In the genomic region with DNA sequence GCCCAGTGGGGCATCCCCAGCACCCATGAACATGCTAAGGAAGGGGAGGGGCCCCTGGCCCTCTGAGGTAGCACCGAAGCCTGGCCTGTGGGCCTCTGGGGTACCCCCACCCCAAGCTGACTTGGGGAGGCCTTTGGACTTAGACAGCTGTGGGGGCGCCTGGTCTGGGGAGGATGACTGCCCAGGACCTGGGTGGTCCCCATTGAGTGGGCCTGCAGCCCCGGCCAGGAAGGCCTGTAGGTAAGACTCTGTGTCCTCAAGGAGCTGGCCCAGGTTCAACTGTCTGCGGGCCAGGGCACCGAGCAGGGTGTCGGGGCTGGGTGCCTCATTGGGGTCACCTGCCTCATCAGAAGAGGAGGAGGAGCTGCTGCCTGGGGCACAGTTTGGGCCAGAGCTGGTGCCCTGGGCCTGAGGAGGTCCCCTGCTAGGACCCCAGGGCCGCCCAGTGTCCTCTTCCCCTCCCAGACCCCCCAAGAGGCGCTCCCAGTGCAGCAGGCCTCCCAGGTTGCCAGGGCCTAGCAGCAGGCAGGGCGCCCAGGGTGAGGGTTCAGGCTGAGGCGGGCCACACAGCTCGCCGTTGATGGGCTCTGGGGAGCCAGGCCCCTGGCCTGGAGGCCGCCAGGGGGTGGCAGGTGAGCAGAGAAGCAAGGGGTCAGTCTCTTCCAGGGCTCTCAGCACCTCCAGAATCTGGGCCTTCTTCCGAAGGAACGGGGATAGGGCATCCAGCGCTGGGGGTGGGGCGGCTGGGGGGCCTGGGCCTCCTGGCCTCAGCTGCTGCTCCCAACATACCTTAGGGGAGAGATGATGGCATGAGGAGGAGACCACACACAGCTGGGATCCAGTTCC, we compare ENCODE assay signal across 18 cellular contexts. TPM values are rescaled to one million over a fixed set of nuclear protein-coding genes. Genes with fewer than 3 reads are reported as not detected.
DNase-seq lines count a peak whose midpoint lies in the region; ATAC-seq and TF ChIP-seq lines count a peak whose summit lies in the region.
"Had no signal": no experiment of that assay in that cellular context is flagged by ENCODE, and none has a peak within 500 bp of the region (broad histone marks: within the 10 kb centered on the region; RNA-seq: fewer than 3 reads in every experiment).

No MANE protein-coding gene starts in this region.

- H3K4me3 Mint-ChIP-seq in mesothelial cell of epicardium: no peak overlapping the region

- no peaks in the 10 kb centered on the region for H3K27me3 ChIP-seq in SJCRH30
- H3K27me3 ChIP-seq in spleen (replicated peaks in 1 of 7): no peaks in the 10 kb centered on the region
- H3K27me3 ChIP-seq in Karpas-422 (ENCODE audit: low read length): no peaks in the 10 kb centered on the region
- H3K27me3 ChIP-seq: BLaER1 treated with 17β-estradiol and CSF1 and Interleukin-3, amounts not matched to agents 10 nM and 100 nM had no signal

- TF ChIP-seq CTCF in GM10248 (IDR thresholded peaks at IDR 0.05; ENCODE audit: control extremely low read depth, extremely low read depth, low read depth, missing control alignments) (no peak), spleen (IDR thresholded peaks at IDR 0.05 in 8 of 11, conservative IDR thresholded peaks at IDR 0.05 in 3 of 11) (no peak), mesothelial cell of epicardium (IDR thresholded peaks at IDR 0.05; ENCODE audit: unreplicated experiment) (no peak)

- peaks cover 10% of the 10 kb centered on the region for H3K36me3 Mint-ChIP-seq in mesothelial cell of epicardium

- ATAC-seq in GM21360 (IDR thresholded peaks at IDR 0.05; ENCODE audit: unreplicated experiment): no peak

- H3K27ac Mint-ChIP-seq in mesothelial cell of epicardium: no peak overlapping the region

- CTCF ChIA-PET in GM10248 (lab: Yijun Ruan, JAX): interaction anchor here (0.8 to 6.0 kb wide), 7 partner anchors 8 to 44 kb away, joined by 3 to 34 read pairs (median 5); no protein-coding TSS in a partner anchor

- H3K9me3 Mint-ChIP-seq in mesothelial cell of epicardium: no peaks in the 10 kb centered on the region

- H3K27me3 Mint-ChIP-seq in mesothelial cell of epicardium (ENCODE audit: low read depth): no peaks in the 10 kb centered on the region

- POLR2A ChIA-PET in GM10248 (lab: Yijun Ruan, JAX): no interaction called here

- no peak overlapping the region for H3K9ac ChIP-seq in Karpas-422 (ENCODE audit: low read length)
- H3K9ac ChIP-seq: BLaER1 treated with 17β-estradiol and CSF1 and Interleukin-3, amounts not matched to agents 10 nM and 100 nM; GM23248 had no signal

- H3K4me1 Mint-ChIP-seq in mesothelial cell of epicardium: no peaks in the 10 kb centered on the region

- peak; percentile 17 for DNase-seq in GM10248 (ENCODE audit: extremely low spot score)
- peak; percentile 89 to 92 for DNase-seq in SJCRH30
- DNase-seq in mesenteric fat pad (ENCODE audit: low spot score): peak; percentile 69
- peak; percentile 69 for DNase-seq in spleen
- no peak for DNase-seq in mesothelial cell of epicardium (ENCODE audit: low spot score in 2 of 2, unreplicated experiment in 2 of 2)
- no peak for DNase-seq in Karpas-422
- DNase-seq: DMS79 treated with DMSO at 0.1 percent for 48 hours; GM23248; HCEC 1CT; NCI-H1105 treated with DMSO at 0.1 percent for 48 hours; NCI-H187; NCI-H2107; NCI-H510A; NCI-H748 treated with DMSO at 0.1 percent for 48 hours; NK-92 treated with Interleukin-12 subunit alpha and Interleukin-12 subunit beta, amount 100 ng/mL, for 24 hours; SHP77 treated with DMSO at 0.1 percent for 48 hours had no signal

- no peak overlapping the region for H3K4me2 ChIP-seq in Karpas-422 (ENCODE audit: low read depth, low read length, poor library complexity, severe bottlenecking)
- H3K4me2 ChIP-seq: BLaER1 treated with 17β-estradiol and CSF1 and Interleukin-3, amounts not matched to agents 10 nM and 100 nM had no signal

- H3K9me2 ChIP-seq in Karpas-422 (replicated peaks; ENCODE audit: insufficient read depth, low read length): no peaks in the 10 kb centered on the region

- TF ChIP-seq POLR2A in spleen (IDR thresholded peaks at IDR 0.05): no peak

- 92 to 96% (median 93%) methylated on average over 5 to 17 of the region's 17 CpGs for WGBS in spleen, 5 donors

- H3K4me1 ChIP-seq in SJCRH30 (peaks cover 39% of the 10 kb centered on the region), spleen (peaks cover 0 to 13% (median 0%) of the 10 kb centered on the region in 6 donors), Karpas-422 (ENCODE audit: low read length) (no peaks in the 10 kb centered on the region)

- H3K36me3 ChIP-seq in SJCRH30 (peaks cover 91% of the 10 kb centered on the region), spleen (peaks cover 0 to 99% (median 64%) of the 10 kb centered on the region in 6 donors), Karpas-422 (ENCODE audit: insufficient read depth, low read length) (no peaks in the 10 kb centered on the region)

- no peak overlapping the region for H2AFZ ChIP-seq in Karpas-422 (ENCODE audit: low read length)
- H2AFZ ChIP-seq: GM23248 had no signal

- intact Hi-C loops in spleen (cut with DNase I; ENCODE audit: low total_unique reads): no loop called here

- H3K27ac ChIP-seq in SJCRH30: peak overlapping the region; percentile 73
- H3K27ac ChIP-seq in spleen: peak overlapping the region in 5 of 8 donors; percentile 38 to 88 (median 69)
- no peak overlapping the region for H3K27ac ChIP-seq in Karpas-422 (ENCODE audit: low read length)
- H3K27ac ChIP-seq: BLaER1 treated with 17β-estradiol and CSF1 and Interleukin-3, amounts not matched to agents 10 nM and 100 nM; GM23248 had no signal

- H4K20me1 ChIP-seq in Karpas-422 (ENCODE audit: insufficient read depth, low read depth, low read length): no peaks in the 10 kb centered on the region

- H3K9me3 ChIP-seq in SJCRH30 (replicated peaks) (no peaks in the 10 kb centered on the region), spleen (no peaks in the 10 kb centered on the region), Karpas-422 (ENCODE audit: low read length) (no peaks in the 10 kb centered on the region)
- H3K9me3 ChIP-seq: BLaER1 treated with 17β-estradiol and CSF1 and Interleukin-3, amounts not matched to agents 10 nM and 100 nM had no signal

- H3K4me3 ChIP-seq in SJCRH30 (no peak overlapping the region), spleen (peak overlapping the region in 2 of 8 donors; percentile 11 to 27), Karpas-422 (ENCODE audit: low read length) (no peak overlapping the region)
- H3K4me3 ChIP-seq: BLaER1 treated with 17β-estradiol and CSF1 and Interleukin-3, amounts not matched to agents 10 nM and 100 nM; GM23248 had no signal

- no peaks in the 10 kb centered on the region for H3K79me2 ChIP-seq in Karpas-422 (ENCODE audit: low read length)

RNA-seq across cellular contexts. Expression of a gene that starts 31.4 kb away (rescaled TPM):
- total RNA-seq in SJCRH30 (2014; rRNA removed; shearing (Covaris generic)): 80.1 and 80.7 TPM in 2 replicates
- total RNA-seq in mesenteric fat pad (44.3 TPM), spleen (10 to 100 TPM; 19.9 to 29.4 (median 23.6) TPM), mesothelial cell of epicardium (42.2 to 44.4 TPM (median 44.4 TPM) in 3 replicates)
- 10 to 100 TPM in 1 of 3 donors, 1 to 10 TPM in 2; 3.6 to 15.3 (median 7.0) TPM for polyA plus RNA-seq in spleen
- total RNA-seq in Karpas-422 (2014; rRNA removed; shearing (Covaris generic); ENCODE audit: low replicate concordance): 17.3 and 25.2 TPM in 2 replicates

RNA-seq across cellular contexts. Expression of a gene that starts 46.1 kb away (rescaled TPM):
- 4.7 and 5.3 TPM in 2 replicates for total RNA-seq in SJCRH30 (2014; rRNA removed; shearing (Covaris generic))
- total RNA-seq in mesenteric fat pad (3.0 TPM), spleen (1 to 10 TPM; 4.8 to 7.4 (median 5.3) TPM), mesothelial cell of epicardium (5.3 to 5.7 TPM (median 5.6 TPM) in 3 replicates)
- polyA plus RNA-seq in spleen: 1 to 10 TPM; 3.3 to 5.1 (median 4.6) TPM
- 5.8 and 10.2 TPM in 2 replicates for total RNA-seq in Karpas-422 (2014; rRNA removed; shearing (Covaris generic); ENCODE audit: low replicate concordance)

RNA-seq across cellular contexts. Expression of a gene that starts 55.5 kb away (rescaled TPM):
- total RNA-seq in SJCRH30 (2014; rRNA removed; shearing (Covaris generic)): 400 TPM in 2 replicates
- 477 TPM for total RNA-seq in mesenteric fat pad
- 100 to 1,000 TPM; 338 to 437 (median 396) TPM for total RNA-seq in spleen
- polyA plus RNA-seq in spleen: 100 to 1,000 TPM; 100 to 130 (median 106) TPM
- total RNA-seq in mesothelial cell of epicardium: 296 to 312 TPM (median 297 TPM) in 3 replicates
- 180 and 386 TPM in 2 replicates for total RNA-seq in Karpas-422 (2014; rRNA removed; shearing (Covaris generic); ENCODE audit: low replicate concordance)

Comparison
In these comparisons a context has a peak if more than half of its experiments do, and no peak if none do; other contexts are left out.
1. DNase-seq: peak in GM10248 (single experiment), SJCRH30 (2 of 2), mesenteric fat pad (single experiment) and spleen (single experiment); none in mesothelial cell of epicardium (0 of 2) and Karpas-422 (single experiment).